9 cellular contexts compared by ENCODE assay signal in genomic region chr11:859394-860131, GRCh38. TPM values are rescaled to one million over a fixed set of nuclear protein-coding genes. Genes with fewer than 3 reads are reported as not detected.
DNase-seq lines count a peak whose midpoint lies in the region; ATAC-seq, FAIRE-seq and TF ChIP-seq lines count a peak whose summit lies in the region.
"Had no signal": no experiment of that assay in that cellular context is flagged by ENCODE, and none has a peak within 500 bp of the region (broad histone marks: within the 10 kb centered on the region; RNA-seq: fewer than 3 reads in every experiment).

No MANE protein-coding gene starts in this region.

- CTCF ChIA-PET in activated CD8-positive, alpha-beta T cell treated with anti-CD3 and anti-CD28 coated beads, Interleukin-2, amount 10 ng/mL, durations not matched to agents 7 days and 5 days (lab: Charles Lee): no interaction called here

- H3K4me1 Mint-ChIP-seq in activated T-helper 1 cell treated with anti-CD3 and anti-CD28 coated beads, Interleukin-12 subunit alpha, Interleukin-12 subunit beta, Interleukin-2, Interleukin-4 antibody, amounts not matched to agents 30 ng/mL and 10 ng/mL and 1 ng/mL, durations not matched to agents 14 hours and 24 hours and 36 hours (ENCODE audit: low read depth): no peaks in the 10 kb centered on the region
- no peaks in the 10 kb centered on the region for H3K4me1 Mint-ChIP-seq in activated CD8-positive, alpha-beta T cell treated with anti-CD3 and anti-CD28 coated beads, Interleukin-2, amount 10 ng/mL, durations not matched to agents 7 days and 5 days (ENCODE audit: low read depth)

- ATAC-seq in activated CD8-positive, alpha-beta T cell treated with anti-CD3 and anti-CD28 coated beads, Interleukin-2, amount 10 ng/mL, durations not matched to agents 7 days and 5 days: no peak

- no peaks in the 10 kb centered on the region for H3K27me3 Mint-ChIP-seq in activated T-helper 1 cell treated with anti-CD3 and anti-CD28 coated beads, Interleukin-12 subunit alpha, Interleukin-12 subunit beta, Interleukin-2, Interleukin-4 antibody, amounts not matched to agents 30 ng/mL and 10 ng/mL and 1 ng/mL, durations not matched to agents 14 hours and 24 hours and 36 hours (ENCODE audit: insufficient read depth)
- H3K27me3 Mint-ChIP-seq in activated CD8-positive, alpha-beta T cell treated with anti-CD3 and anti-CD28 coated beads, Interleukin-2, amount 10 ng/mL, durations not matched to agents 7 days and 5 days (ENCODE audit: low read depth): no peaks in the 10 kb centered on the region

- no peaks in the 10 kb centered on the region for H3K36me3 Mint-ChIP-seq in activated T-helper 1 cell treated with anti-CD3 and anti-CD28 coated beads, Interleukin-12 subunit alpha, Interleukin-12 subunit beta, Interleukin-2, Interleukin-4 antibody, amounts not matched to agents 30 ng/mL and 10 ng/mL and 1 ng/mL, durations not matched to agents 14 hours and 24 hours and 36 hours (ENCODE audit: low read depth)
- no peaks in the 10 kb centered on the region for H3K36me3 Mint-ChIP-seq in activated CD8-positive, alpha-beta T cell treated with anti-CD3 and anti-CD28 coated beads, Interleukin-2, amount 10 ng/mL, durations not matched to agents 7 days and 5 days (ENCODE audit: low read depth)

- intact Hi-C loops in activated T-helper 1 cell treated with anti-CD3 and anti-CD28 coated beads, Interleukin-12 subunit alpha, Interleukin-12 subunit beta, Interleukin-2, Interleukin-4 antibody, amounts not matched to agents 30 ng/mL and 10 ng/mL and 1 ng/mL, durations not matched to agents 14 hours and 24 hours and 36 hours (cut with micrococcal nuclease): no loop called here

- TF ChIP-seq CTCF in epithelial cell of esophagus (IDR thresholded peaks at IDR 0.05; ENCODE audit: insufficient read depth, low read depth, low read length, missing control alignments): no peak

- no peak overlapping the region for H3K4me3 Mint-ChIP-seq in activated T-helper 1 cell treated with anti-CD3 and anti-CD28 coated beads, Interleukin-12 subunit alpha, Interleukin-12 subunit beta, Interleukin-2, Interleukin-4 antibody, amounts not matched to agents 30 ng/mL and 10 ng/mL and 1 ng/mL, durations not matched to agents 14 hours and 24 hours and 36 hours
- no peak overlapping the region for H3K4me3 Mint-ChIP-seq in activated CD8-positive, alpha-beta T cell treated with anti-CD3 and anti-CD28 coated beads, Interleukin-2, amount 10 ng/mL, durations not matched to agents 7 days and 5 days

- peak; percentile 81 for FAIRE-seq in G401.6 (lab: Jason Lieb, UNC)

- no peak overlapping the region for H3K27ac Mint-ChIP-seq in activated T-helper 1 cell treated with anti-CD3 and anti-CD28 coated beads, Interleukin-12 subunit alpha, Interleukin-12 subunit beta, Interleukin-2, Interleukin-4 antibody, amounts not matched to agents 30 ng/mL and 10 ng/mL and 1 ng/mL, durations not matched to agents 14 hours and 24 hours and 36 hours
- H3K27ac Mint-ChIP-seq in activated CD8-positive, alpha-beta T cell treated with anti-CD3 and anti-CD28 coated beads, Interleukin-2, amount 10 ng/mL, durations not matched to agents 7 days and 5 days: no peak overlapping the region

- DNase-seq in NCI-H748 treated with DMSO at 0.1 percent for 48 hours (lab: John Stamatoyannopoulos, UW): peak; percentile 31
- peak; percentile 80 for DNase-seq in epithelial cell of esophagus (ENCODE audit: low read depth)
- peak; percentile 71 for DNase-seq in occipital lobe (lab: John Stamatoyannopoulos, UW)
- no peak for DNase-seq in iPS-NIHi7 (ENCODE audit: extremely low spot score)
- DNase-seq in activated T-helper 1 cell treated with anti-CD3 and anti-CD28 coated beads, Interleukin-12 subunit alpha, Interleukin-12 subunit beta, Interleukin-2, Interleukin-4 antibody, amounts not matched to agents 30 ng/mL and 10 ng/mL and 1 ng/mL, durations not matched to agents 14 hours and 24 hours and 36 hours (ENCODE audit: low spot score): no peak
- no peak for DNase-seq in GOT3 (lab: John Stamatoyannopoulos, UW)
- DNase-seq in activated CD8-positive, alpha-beta T cell treated with anti-CD3 and anti-CD28 coated beads, Interleukin-2, amount 10 ng/mL, durations not matched to agents 7 days and 5 days: no peak
- DNase-seq: gastrocnemius medialis had no signal

- H3K9me3 Mint-ChIP-seq in activated T-helper 1 cell treated with anti-CD3 and anti-CD28 coated beads, Interleukin-12 subunit alpha, Interleukin-12 subunit beta, Interleukin-2, Interleukin-4 antibody, amounts not matched to agents 30 ng/mL and 10 ng/mL and 1 ng/mL, durations not matched to agents 14 hours and 24 hours and 36 hours: no peaks in the 10 kb centered on the region
- no peaks in the 10 kb centered on the region for H3K9me3 Mint-ChIP-seq in activated CD8-positive, alpha-beta T cell treated with anti-CD3 and anti-CD28 coated beads, Interleukin-2, amount 10 ng/mL, durations not matched to agents 7 days and 5 days (ENCODE audit: insufficient read depth)

- H3K4me3 ChIP-seq in epithelial cell of esophagus (ENCODE audit: low read length): no peak overlapping the region
- H3K4me3 ChIP-seq: gastrocnemius medialis had no signal

- POLR2A ChIA-PET in activated CD8-positive, alpha-beta T cell treated with anti-CD3 and anti-CD28 coated beads, Interleukin-2, amount 10 ng/mL, durations not matched to agents 7 days and 5 days (lab: Charles Lee): interaction anchor here (0.9 kb wide), 1 partner anchor 51 kb away, joined by 3 read pairs; the partner anchor contains the start of gene CHID1

RNA-seq across cellular contexts. Expression of gene TSPAN4, which starts 16.9 kb away (rescaled TPM):
- 18.6 TPM for total RNA-seq in occipital lobe
- 12.8 and 13.9 TPM in 2 replicates for total RNA-seq in activated T-helper 1 cell treated with anti-CD3 and anti-CD28 coated beads, Interleukin-12 subunit alpha, Interleukin-12 subunit beta, Interleukin-2, Interleukin-4 antibody, amounts not matched to agents 30 ng/mL and 10 ng/mL and 1 ng/mL, durations not matched to agents 14 hours and 24 hours and 36 hours
- 10 to 100 TPM; 20.0 to 21.7 TPM for total RNA-seq in activated CD8-positive, alpha-beta T cell treated with anti-CD3 and anti-CD28 coated beads, Interleukin-2, amount 10 ng/mL, durations not matched to agents 7 days and 5 days

RNA-seq across cellular contexts. Expression of gene POLR2L, which starts 17.2 kb away (rescaled TPM):
- total RNA-seq in occipital lobe: 14.5 TPM
- total RNA-seq in activated T-helper 1 cell treated with anti-CD3 and anti-CD28 coated beads, Interleukin-12 subunit alpha, Interleukin-12 subunit beta, Interleukin-2, Interleukin-4 antibody, amounts not matched to agents 30 ng/mL and 10 ng/mL and 1 ng/mL, durations not matched to agents 14 hours and 24 hours and 36 hours: 114 and 126 TPM in 2 replicates
- total RNA-seq in activated CD8-positive, alpha-beta T cell treated with anti-CD3 and anti-CD28 coated beads, Interleukin-2, amount 10 ng/mL, durations not matched to agents 7 days and 5 days: 100 to 1,000 TPM; 127 to 140 TPM

RNA-seq across cellular contexts. Expression of gene CD151, which starts 26.8 kb away (rescaled TPM):
- total RNA-seq in occipital lobe: 44.1 TPM
- 80.6 and 82.3 TPM in 2 replicates for total RNA-seq in activated T-helper 1 cell treated with anti-CD3 and anti-CD28 coated beads, Interleukin-12 subunit alpha, Interleukin-12 subunit beta, Interleukin-2, Interleukin-4 antibody, amounts not matched to agents 30 ng/mL and 10 ng/mL and 1 ng/mL, durations not matched to agents 14 hours and 24 hours and 36 hours
- total RNA-seq in activated CD8-positive, alpha-beta T cell treated with anti-CD3 and anti-CD28 coated beads, Interleukin-2, amount 10 ng/mL, durations not matched to agents 7 days and 5 days: 10 to 100 TPM; 27.0 to 29.7 TPM

RNA-seq across cellular contexts. Expression of gene CRACR2B, which starts 31.8 kb away (rescaled TPM):
- 0.31 TPM for total RNA-seq in occipital lobe
- 1.1 and 1.3 TPM in 2 replicates for total RNA-seq in activated T-helper 1 cell treated with anti-CD3 and anti-CD28 coated beads, Interleukin-12 subunit alpha, Interleukin-12 subunit beta, Interleukin-2, Interleukin-4 antibody, amounts not matched to agents 30 ng/mL and 10 ng/mL and 1 ng/mL, durations not matched to agents 14 hours and 24 hours and 36 hours
- 10 to 100 TPM; 17.2 to 18.7 TPM for total RNA-seq in activated CD8-positive, alpha-beta T cell treated with anti-CD3 and anti-CD28 coated beads, Interleukin-2, amount 10 ng/mL, durations not matched to agents 7 days and 5 days

RNA-seq across cellular contexts. Expression of gene PNPLA2, which starts 40.8 kb away (rescaled TPM):
- total RNA-seq in occipital lobe: 5.3 TPM
- 63.3 and 64.0 TPM in 2 replicates for total RNA-seq in activated T-helper 1 cell treated with anti-CD3 and anti-CD28 coated beads, Interleukin-12 subunit alpha, Interleukin-12 subunit beta, Interleukin-2, Interleukin-4 antibody, amounts not matched to agents 30 ng/mL and 10 ng/mL and 1 ng/mL, durations not matched to agents 14 hours and 24 hours and 36 hours
- 10 to 100 TPM; 67.3 to 76.6 TPM for total RNA-seq in activated CD8-positive, alpha-beta T cell treated with anti-CD3 and anti-CD28 coated beads, Interleukin-2, amount 10 ng/mL, durations not matched to agents 7 days and 5 days

Comparison
In these comparisons a context has a peak if more than half of its experiments do, and no peak if none do; other contexts are left out.
1. DNase-seq: peak in NCI-H748 treated with DMSO at 0.1 percent for 48 hours (single experiment), epithelial cell of esophagus (single experiment) and occipital lobe (single experiment); none in iPS-NIHi7 (single experiment), activated T-helper 1 cell treated with anti-CD3 and anti-CD28 coated beads, Interleukin-12 subunit alpha, Interleukin-12 subunit beta, Interleukin-2, Interleukin-4 antibody, amounts not matched to agents 30 ng/mL and 10 ng/mL and 1 ng/mL, durations not matched to agents 14 hours and 24 hours and 36 hours (single experiment), GOT3 (single experiment) and activated CD8-positive, alpha-beta T cell treated with anti-CD3 and anti-CD28 coated beads, Interleukin-2, amount 10 ng/mL, durations not matched to agents 7 days and 5 days (single experiment).